Comparison of ENCODE assay signal across 13 cellular contexts in the genomic region with DNA sequence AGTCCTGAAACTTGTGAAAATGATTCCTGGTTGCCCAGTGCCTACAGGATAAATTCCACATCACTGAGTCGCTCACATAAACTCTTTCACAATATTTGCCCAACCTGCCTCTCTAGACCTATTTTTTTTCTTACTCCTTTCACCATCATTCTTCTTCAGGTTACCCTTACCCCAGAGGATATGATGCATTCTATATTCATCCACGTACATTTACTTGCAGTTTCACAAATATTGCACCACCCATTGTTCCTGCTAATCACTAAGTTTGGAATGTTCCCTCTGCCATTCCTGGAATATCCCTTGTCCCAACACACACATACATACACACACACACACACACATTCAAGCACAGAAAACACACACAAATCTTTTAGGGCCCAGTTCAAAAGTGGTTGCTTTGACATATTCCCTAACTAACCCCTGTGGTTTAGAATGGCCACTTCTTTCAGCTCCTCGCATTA.
DNase-seq lines count a peak whose midpoint lies in the region; ATAC-seq, FAIRE-seq and TF ChIP-seq lines count a peak whose summit lies in the region.
"Had no signal": no experiment of that assay in that cellular context is flagged by ENCODE, and none has a peak within 500 bp of the region (broad histone marks: within the 10 kb centered on the region; RNA-seq: fewer than 3 reads in every experiment).

No MANE protein-coding gene starts in this region.

- TF ChIP-seq CTCF in astrocyte (IDR thresholded peaks at IDR 0.05; ENCODE audit: insufficient read depth, low read depth, low read length) (no peak), suprapubic skin (IDR thresholded peaks at IDR 0.05) (no peak), tibial nerve (IDR thresholded peaks at IDR 0.05) (no peak)

- no peaks in the 10 kb centered on the region for H3K27me3 Mint-ChIP-seq in activated CD4-positive, alpha-beta T cell treated with anti-CD3 and anti-CD28 coated beads for 36 hours
- H3K27me3 Mint-ChIP-seq in astrocyte (ENCODE audit: low read depth, unreplicated experiment): no peaks in the 10 kb centered on the region
- H3K27me3 Mint-ChIP-seq in T-helper 17 cell: no peaks in the 10 kb centered on the region
- H3K27me3 Mint-ChIP-seq: central memory CD8-positive, alpha-beta T cell had no signal

- no peak for DNase-seq in activated CD4-positive, alpha-beta T cell treated with anti-CD3 and anti-CD28 coated beads for 36 hours
- no peak for DNase-seq in activated CD4-positive, alpha-beta T cell treated with anti-CD3 and anti-CD28 coated beads for 1 hour
- DNase-seq in astrocyte (ENCODE audit: low read depth): peak; percentile 97
- no peak for DNase-seq in right cardiac atrium
- no peak for DNase-seq in suprapubic skin (ENCODE audit: low spot score in 2 of 2)
- no peak for DNase-seq in T-helper 17 cell
- DNase-seq in tibial nerve (ENCODE audit: low spot score in 2 of 2): no peak
- no peak for DNase-seq in NCI-H2029 (lab: John Stamatoyannopoulos, UW)
- DNase-seq: NCI-H187 treated with DMSO at 0.1 percent for 48 hours had no signal

- no peak overlapping the region for H3K27ac Mint-ChIP-seq in activated CD4-positive, alpha-beta T cell treated with anti-CD3 and anti-CD28 coated beads for 36 hours
- H3K27ac Mint-ChIP-seq in astrocyte (ENCODE audit: unreplicated experiment): peak overlapping the region; percentile 93
- H3K27ac Mint-ChIP-seq in T-helper 17 cell: no peak overlapping the region

- peaks cover 3% of the 10 kb centered on the region for H3K36me3 Mint-ChIP-seq in activated CD4-positive, alpha-beta T cell treated with anti-CD3 and anti-CD28 coated beads for 36 hours (ENCODE audit: low read depth)
- H3K36me3 Mint-ChIP-seq in astrocyte (ENCODE audit: low read depth, unreplicated experiment) (no peaks in the 10 kb centered on the region), T-helper 17 cell (ENCODE audit: low read depth) (no peaks in the 10 kb centered on the region)

- intact Hi-C loops in activated CD4-positive, alpha-beta T cell treated with anti-CD3 and anti-CD28 coated beads for 36 hours (cut with DNase I, micrococcal nuclease): no loop called here
- intact Hi-C loops in right cardiac atrium (cut with DNase I): no loop called here

- H3K4me1 ChIP-seq in astrocyte (ENCODE audit: insufficient read depth, low read length) (peaks cover 40% of the 10 kb centered on the region), right cardiac atrium (ENCODE audit: control insufficient read depth, insufficient read depth, low read length) (peaks cover 9% of the 10 kb centered on the region), suprapubic skin (peaks cover 33% of the 10 kb centered on the region), tibial nerve (peaks cover 0 to 20% (median 8%) of the 10 kb centered on the region in 4 donors)

- 70% methylated on average over 3 of the region's 3 CpGs for WGBS in right cardiac atrium
- WGBS in suprapubic skin: 51% methylated on average over 3 of the region's 3 CpGs
- WGBS in tibial nerve, 2 donors: 69 to 72% methylated on average over 3 of the region's 3 CpGs

- no peaks in the 10 kb centered on the region for H4K20me1 ChIP-seq in astrocyte (ENCODE audit: insufficient read depth, low read length)

- H3K27me3 ChIP-seq in astrocyte (ENCODE audit: insufficient read depth, low read length) (no peaks in the 10 kb centered on the region), right cardiac atrium (ENCODE audit: control insufficient read depth, insufficient read depth) (no peaks in the 10 kb centered on the region), suprapubic skin (no peaks in the 10 kb centered on the region), tibial nerve (no peaks in the 10 kb centered on the region)

- H2AFZ ChIP-seq in astrocyte (ENCODE audit: low read depth, low read length): no peak overlapping the region

- H3K36me3 ChIP-seq in astrocyte (ENCODE audit: insufficient read depth, low read length) (no peaks in the 10 kb centered on the region), suprapubic skin (no peaks in the 10 kb centered on the region), tibial nerve (no peaks in the 10 kb centered on the region)

- no peak for FAIRE-seq in astrocyte (lab: Jason Lieb, UNC)
- FAIRE-seq: A204.1, islet of Langerhans had no signal

- TF ChIP-seq EP300 in suprapubic skin (IDR thresholded peaks at IDR 0.05) (no peak), tibial nerve (IDR thresholded peaks at IDR 0.05) (no peak)

- TF ChIP-seq POLR2A in suprapubic skin (IDR thresholded peaks at IDR 0.05) (no peak), tibial nerve (IDR thresholded peaks at IDR 0.05) (no peak)

- H3K27ac ChIP-seq in astrocyte (ENCODE audit: low read depth, low read length): peak overlapping the region; percentile 92
- H3K27ac ChIP-seq in right cardiac atrium (ENCODE audit: low read length): peak overlapping the region; percentile 77
- peak overlapping the region; percentile 34 for H3K27ac ChIP-seq in suprapubic skin
- H3K27ac ChIP-seq in tibial nerve: peak overlapping the region in 1 of 4 donors; percentile 45
- H3K27ac ChIP-seq: SK-N-MC had no signal

- H3K4me2 ChIP-seq in astrocyte (ENCODE audit: low read length): peak overlapping the region; percentile 84

- peak overlapping the region; percentile 77 for H3K9ac ChIP-seq in astrocyte (ENCODE audit: low read length)

- POLR2A ChIA-PET in activated CD4-positive, alpha-beta T cell treated with anti-CD3 and anti-CD28 coated beads for 36 hours (lab: Charles Lee): no interaction called here

- peaks cover 8% of the 10 kb centered on the region for H3K9me3 Mint-ChIP-seq in activated CD4-positive, alpha-beta T cell treated with anti-CD3 and anti-CD28 coated beads for 36 hours (ENCODE audit: low read depth)
- H3K9me3 Mint-ChIP-seq in astrocyte (ENCODE audit: unreplicated experiment): peaks cover 1% of the 10 kb centered on the region

- peak; percentile 37 for ATAC-seq in activated CD4-positive, alpha-beta T cell treated with anti-CD3 and anti-CD28 coated beads for 36 hours
- ATAC-seq in right cardiac atrium: peak; percentile 41 to 73
- ATAC-seq in T-helper 17 cell: no peak

- H3K79me2 ChIP-seq in astrocyte (ENCODE audit: insufficient read depth, low read length): no peaks in the 10 kb centered on the region

- no peak overlapping the region for H3K4me3 Mint-ChIP-seq in activated CD4-positive, alpha-beta T cell treated with anti-CD3 and anti-CD28 coated beads for 36 hours
- H3K4me3 Mint-ChIP-seq in astrocyte (ENCODE audit: unreplicated experiment): no peak overlapping the region
- H3K4me3 Mint-ChIP-seq in T-helper 17 cell: no peak overlapping the region
- H3K4me3 Mint-ChIP-seq: central memory CD8-positive, alpha-beta T cell had no signal

- H3K4me3 ChIP-seq in astrocyte (ENCODE audit: insufficient read depth, low read depth, low read length) (peak overlapping the region; percentile 16), right cardiac atrium (ENCODE audit: low read length) (no peak overlapping the region), suprapubic skin (no peak overlapping the region), tibial nerve (no peak overlapping the region)
- H3K4me3 ChIP-seq: SK-N-MC had no signal

- peaks cover 27% of the 10 kb centered on the region for H3K4me1 Mint-ChIP-seq in activated CD4-positive, alpha-beta T cell treated with anti-CD3 and anti-CD28 coated beads for 36 hours
- H3K4me1 Mint-ChIP-seq in astrocyte (ENCODE audit: low read depth, unreplicated experiment): peaks cover 42% of the 10 kb centered on the region
- H3K4me1 Mint-ChIP-seq in T-helper 17 cell: no peaks in the 10 kb centered on the region
- H3K4me1 Mint-ChIP-seq: central memory CD8-positive, alpha-beta T cell had no signal

- H3K9me3 ChIP-seq in astrocyte (ENCODE audit: insufficient read depth, low read depth, low read length): no peaks in the 10 kb centered on the region
- H3K9me3 ChIP-seq in right cardiac atrium (ENCODE audit: control insufficient read depth, low read length): no peaks in the 10 kb centered on the region
- H3K9me3 ChIP-seq in suprapubic skin: no peaks in the 10 kb centered on the region
- no peaks in the 10 kb centered on the region for H3K9me3 ChIP-seq in T-helper 17 cell (ENCODE audit: control insufficient read depth, low read length, poor library complexity, severe bottlenecking)
- H3K9me3 ChIP-seq in tibial nerve: no peaks in the 10 kb centered on the region

- CTCF ChIA-PET in activated CD4-positive, alpha-beta T cell treated with anti-CD3 and anti-CD28 coated beads for 36 hours (lab: Charles Lee): interaction anchor here (0.6 to 1.6 kb wide), 3 partner anchors 15 to 1523 kb away, joined by 3 to 4 read pairs (median 3); no protein-coding TSS in a partner anchor
